In the genomic region with DNA sequence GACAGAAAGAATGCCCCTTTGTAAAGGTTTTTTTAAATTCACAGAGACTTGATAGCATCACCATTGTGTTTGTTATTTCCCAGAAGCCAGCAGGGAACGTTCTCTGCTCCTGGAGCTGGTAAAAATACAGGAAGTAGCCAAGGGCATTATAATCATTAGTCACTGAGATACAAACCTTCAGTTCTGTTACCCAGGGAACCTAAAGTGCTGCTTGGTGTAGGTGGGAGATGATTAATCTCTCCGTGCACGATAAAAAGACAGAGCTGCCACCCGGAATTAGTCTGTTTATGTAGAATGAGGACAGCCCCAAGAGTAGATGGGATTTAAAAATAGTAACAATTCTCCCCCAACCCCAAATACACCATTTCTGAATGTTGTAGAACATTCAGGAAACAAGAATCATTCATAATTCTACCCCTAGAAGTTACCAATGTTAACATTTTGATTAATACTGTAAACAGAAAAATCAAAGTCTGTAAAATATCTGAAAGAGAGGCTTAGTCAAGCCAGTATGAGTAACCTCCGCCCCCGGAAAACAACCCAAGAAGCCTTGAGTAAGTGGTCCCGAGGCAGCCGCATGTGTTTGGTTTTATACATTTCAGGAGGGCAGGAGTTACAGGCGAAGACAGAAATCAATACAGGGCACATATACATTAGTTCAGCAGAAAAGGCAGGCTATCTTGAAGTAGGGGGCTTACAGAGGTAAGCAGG, we compare ENCODE assay signal across 8 cellular contexts. TPM values are rescaled to one million over a fixed set of nuclear protein-coding genes. Genes with fewer than 3 reads are reported as not detected.
DNase-seq lines count a peak whose midpoint lies in the region; ATAC-seq and TF ChIP-seq lines count a peak whose summit lies in the region.

No MANE protein-coding gene starts in this region.

- H3K36me3 Mint-ChIP-seq in activated T-helper 17 cell treated with anti-CD3 and anti-CD28 coated beads, Interleukin-2, amount 50 U/mL, for 72 hours (ENCODE audit: low read depth): no peaks in the 10 kb centered on the region
- H3K36me3 Mint-ChIP-seq in immature natural killer cell: no peaks in the 10 kb centered on the region

- H3K4me3 Mint-ChIP-seq in activated T-helper 17 cell treated with anti-CD3 and anti-CD28 coated beads, Interleukin-2, amount 50 U/mL, for 72 hours: peak overlapping the region; percentile 82
- H3K4me3 Mint-ChIP-seq in immature natural killer cell: peak overlapping the region; percentile 50 to 95 (median 87)

- ATAC-seq in activated T-helper 17 cell treated with anti-CD3 and anti-CD28 coated beads, Interleukin-2, amount 50 U/mL, for 72 hours (replicated peaks): peak; percentile 80
- ATAC-seq in GM19395 (IDR thresholded peaks at IDR 0.05; ENCODE audit: unreplicated experiment): no peak

- DNase-seq in GM13977 (ENCODE audit: low spot score) (peak; percentile 19), NCI-H774 (lab: John Stamatoyannopoulos, UW) (peak; percentile 18), immature natural killer cell (no peak), DMS79 (lab: John Stamatoyannopoulos, UW) (no peak)
- peak; percentile 78 for DNase-seq in stimulated activated CD4-positive, alpha-beta T cell treated with anti-CD3 and anti-CD28 coated beads, Interleukin-1b, Interleukin-23, amount 100 ng/mL, for 48 hours
- DNase-seq in central memory CD4-positive, alpha-beta T cell: no peak

- H3K27me3 Mint-ChIP-seq in activated T-helper 17 cell treated with anti-CD3 and anti-CD28 coated beads, Interleukin-2, amount 50 U/mL, for 72 hours: peaks cover 4% of the 10 kb centered on the region
- peaks cover 3 to 10% (median 5%) of the 10 kb centered on the region in 3 donors for H3K27me3 Mint-ChIP-seq in immature natural killer cell (ENCODE audit: low read depth in 3 of 3)

- H3K9me3 Mint-ChIP-seq in activated T-helper 17 cell treated with anti-CD3 and anti-CD28 coated beads, Interleukin-2, amount 50 U/mL, for 72 hours: peaks cover 3% of the 10 kb centered on the region
- H3K9me3 Mint-ChIP-seq in immature natural killer cell: no peaks in the 10 kb centered on the region

- in situ Hi-C loops in GM13977 (cut with MboI; ENCODE audit: low pct_unique_long_range_greater_than_20kb, low sequenced_read_pairs, unreplicated experiment): loop anchor here (10.0 to 25.0 kb wide), 3 partner anchors 125 to 482 kb away; a partner anchor contains a TSS

- no peak for TF ChIP-seq CTCF in GM13977 (IDR thresholded peaks at IDR 0.05; ENCODE audit: extremely low read depth, insufficient read depth, missing control alignments)

- peaks cover 12% of the 10 kb centered on the region for H3K4me1 Mint-ChIP-seq in activated T-helper 17 cell treated with anti-CD3 and anti-CD28 coated beads, Interleukin-2, amount 50 U/mL, for 72 hours
- H3K4me1 Mint-ChIP-seq in immature natural killer cell: peaks cover 4 to 18% of the 10 kb centered on the region in 2 donors

- peak overlapping the region; percentile 98 for H3K27ac Mint-ChIP-seq in activated T-helper 17 cell treated with anti-CD3 and anti-CD28 coated beads, Interleukin-2, amount 50 U/mL, for 72 hours
- peak overlapping the region in 1 of 6 donors; percentile 27 for H3K27ac Mint-ChIP-seq in immature natural killer cell

RNA-seq across cellular contexts. Expression of a gene that starts 45.3 kb away (rescaled TPM):
- 10 to 100 TPM; 14.0 to 18.0 TPM for total RNA-seq in activated T-helper 17 cell treated with anti-CD3 and anti-CD28 coated beads, Interleukin-2, amount 50 U/mL, for 72 hours
- 10 to 100 TPM; 18.7 to 25.5 (median 20.2) TPM for polyA plus RNA-seq in immature natural killer cell

Comparison
In these comparisons a context has a peak if more than half of its experiments do, and no peak if none do; other contexts are left out.
1. DNase-seq: peak in GM13977 (single experiment), NCI-H774 (single experiment) and stimulated activated CD4-positive, alpha-beta T cell treated with anti-CD3 and anti-CD28 coated beads, Interleukin-1b, Interleukin-23, amount 100 ng/mL, for 48 hours (single experiment); none in immature natural killer cell (0 of 3), central memory CD4-positive, alpha-beta T cell (single experiment) and DMS79 (single experiment).